Comparison of ENCODE assay signal across 9 cellular contexts in the genomic region with DNA sequence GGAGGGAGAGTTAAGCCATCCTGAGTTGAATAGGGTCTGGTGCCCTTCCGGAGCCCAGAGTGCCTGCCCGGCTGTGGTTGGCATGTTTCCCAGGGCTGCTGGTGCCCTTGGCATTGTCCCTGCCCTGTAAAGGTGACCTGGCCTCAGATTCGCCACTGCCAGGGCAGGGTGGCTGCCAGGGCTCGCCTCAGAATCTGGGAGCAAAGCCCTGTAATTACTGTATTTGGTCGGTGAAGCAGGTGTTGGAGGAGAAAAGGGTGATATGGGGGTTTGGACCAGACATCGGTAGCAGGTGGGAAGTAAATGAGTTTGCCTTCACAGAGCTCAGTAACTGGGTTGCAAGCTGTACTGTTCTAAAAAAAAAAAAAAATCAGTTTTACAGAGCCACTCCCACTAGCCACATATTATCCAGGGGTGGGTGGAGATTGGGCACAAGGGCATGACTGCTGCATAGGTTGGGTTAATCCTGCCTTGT. TPM values are rescaled to one million over a fixed set of nuclear protein-coding genes. Genes with fewer than 3 reads are reported as not detected.
DNase-seq lines count a peak whose midpoint lies in the region; ATAC-seq and TF ChIP-seq lines count a peak whose summit lies in the region.
"Had no signal": no experiment of that assay in that cellular context is flagged by ENCODE, and none has a peak within 500 bp of the region (broad histone marks: within the 10 kb centered on the region; RNA-seq: fewer than 3 reads in every experiment).

No MANE protein-coding gene starts in this region.

- CTCF ChIA-PET in activated CD8-positive, alpha-beta T cell treated with anti-CD3 and anti-CD28 coated beads, Interleukin-2, amount 10 ng/mL, durations not matched to agents 7 days and 5 days (lab: Charles Lee), result interaction anchor here (13.6 kb wide), 1 partner anchor 70 kb away, joined by 154 read pairs; no protein-coding TSS in a partner anchor

- WGBS in spleen, 5 donors, result 47 to 82% (median 73%) methylated on average over 6 of the region's 6 CpGs

- peak overlapping the region in 4 of 8 donors; percentile 47 to 76 (median 72) for H3K27ac ChIP-seq in spleen

- no peaks in the 10 kb centered on the region for H3K9me3 ChIP-seq in spleen

- H3K36me3 Mint-ChIP-seq in activated CD8-positive, alpha-beta T cell treated with anti-CD3 and anti-CD28 coated beads, Interleukin-2, amount 10 ng/mL, durations not matched to agents 7 days and 5 days (ENCODE audit: low read depth), result no peaks in the 10 kb centered on the region

- ATAC-seq in activated CD8-positive, alpha-beta T cell treated with anti-CD3 and anti-CD28 coated beads, Interleukin-2, amount 10 ng/mL, durations not matched to agents 7 days and 5 days, result no peak
- ATAC-seq in left cardiac atrium (peak; percentile 84 to 85), GM21786 (IDR thresholded peaks at IDR 0.05; ENCODE audit: unreplicated experiment) (no peak)

- POLR2A ChIA-PET in activated CD8-positive, alpha-beta T cell treated with anti-CD3 and anti-CD28 coated beads, Interleukin-2, amount 10 ng/mL, durations not matched to agents 7 days and 5 days (lab: Charles Lee), result no interaction called here

- intact Hi-C loops in left cardiac atrium (cut with DNase I) (no loop called here), spleen (cut with DNase I; ENCODE audit: low total_unique reads) (loop anchor here (10.0 kb wide), 1 partner anchor 64 kb away; no protein-coding TSS in a partner anchor)

- peaks cover 81% of the 10 kb centered on the region for H3K4me1 Mint-ChIP-seq in activated CD8-positive, alpha-beta T cell treated with anti-CD3 and anti-CD28 coated beads, Interleukin-2, amount 10 ng/mL, durations not matched to agents 7 days and 5 days (ENCODE audit: low read depth)

- no peak for TF ChIP-seq POLR2A in spleen (IDR thresholded peaks at IDR 0.05)

- peak overlapping the region; percentile 96 for H3K27ac Mint-ChIP-seq in activated CD8-positive, alpha-beta T cell treated with anti-CD3 and anti-CD28 coated beads, Interleukin-2, amount 10 ng/mL, durations not matched to agents 7 days and 5 days

- no peaks in the 10 kb centered on the region for H3K27me3 Mint-ChIP-seq in activated CD8-positive, alpha-beta T cell treated with anti-CD3 and anti-CD28 coated beads, Interleukin-2, amount 10 ng/mL, durations not matched to agents 7 days and 5 days (ENCODE audit: low read depth)

- no peaks in the 10 kb centered on the region for H3K27me3 ChIP-seq in spleen (replicated peaks in 1 of 7)

- peak overlapping the region; percentile 69 for H3K4me3 Mint-ChIP-seq in activated CD8-positive, alpha-beta T cell treated with anti-CD3 and anti-CD28 coated beads, Interleukin-2, amount 10 ng/mL, durations not matched to agents 7 days and 5 days

- H3K9me3 Mint-ChIP-seq in activated CD8-positive, alpha-beta T cell treated with anti-CD3 and anti-CD28 coated beads, Interleukin-2, amount 10 ng/mL, durations not matched to agents 7 days and 5 days (ENCODE audit: insufficient read depth), result no peaks in the 10 kb centered on the region

- DNase-seq in NCI-H2081 (lab: John Stamatoyannopoulos, UW) (peak; percentile 37 to 77), NCI-H2081 treated with DMSO at 0.1 percent for 48 hours (lab: John Stamatoyannopoulos, UW) (no peak), left cardiac atrium (peak; percentile 66), spleen (peak; percentile 82), DMS114 treated with DMSO at 0.1 percent for 48 hours (lab: John Stamatoyannopoulos, UW; ENCODE audit: unreplicated experiment) (no peak), GM19238 (ENCODE audit: insufficient read length, low spot score) (no peak)
- DNase-seq in activated CD8-positive, alpha-beta T cell treated with anti-CD3 and anti-CD28 coated beads, Interleukin-2, amount 10 ng/mL, durations not matched to agents 7 days and 5 days, result no peak
- DNase-seq: activated gamma-delta T cell had no signal

- no peak overlapping the region for H3K4me3 ChIP-seq in spleen

- no peak for TF ChIP-seq CTCF in spleen (IDR thresholded peaks at IDR 0.05 in 8 of 11, conservative IDR thresholded peaks at IDR 0.05 in 3 of 11)

- peaks cover 0 to 59% (median 7%) of the 10 kb centered on the region in 6 donors for H3K36me3 ChIP-seq in spleen

- peaks cover 23 to 100% (median 76%) of the 10 kb centered on the region in 6 donors for H3K4me1 ChIP-seq in spleen

RNA-seq across cellular contexts. Expression of gene RGS3, which starts 47.6 kb away (rescaled TPM):
- 10 to 100 TPM; 68.9 to 77.2 TPM for total RNA-seq in activated CD8-positive, alpha-beta T cell treated with anti-CD3 and anti-CD28 coated beads, Interleukin-2, amount 10 ng/mL, durations not matched to agents 7 days and 5 days
- total RNA-seq in left cardiac atrium (100 to 1,000 TPM; 124 to 131 TPM), spleen (100 to 1,000 TPM in 1 of 7 donors, 10 to 100 TPM in 6; 63.2 to 122 (median 84.4) TPM)
- 10 to 100 TPM; 17.5 to 48.3 (median 26.5) TPM for polyA plus RNA-seq in spleen

Comparison
In these comparisons a context has a peak if more than half of its experiments do, and no peak if none do; other contexts are left out.
1. DNase-seq: peak in NCI-H2081 (2 of 2), left cardiac atrium (single experiment) and spleen (single experiment); none in NCI-H2081 treated with DMSO at 0.1 percent for 48 hours (single experiment), activated CD8-positive, alpha-beta T cell treated with anti-CD3 and anti-CD28 coated beads, Interleukin-2, amount 10 ng/mL, durations not matched to agents 7 days and 5 days (single experiment), DMS114 treated with DMSO at 0.1 percent for 48 hours (single experiment) and GM19238 (single experiment).
2. ATAC-seq: peak in left cardiac atrium (2 of 2); none in activated CD8-positive, alpha-beta T cell treated with anti-CD3 and anti-CD28 coated beads, Interleukin-2, amount 10 ng/mL, durations not matched to agents 7 days and 5 days (single experiment) and GM21786 (single experiment).